ENCODE assay signal across 17 cellular contexts in the genomic region with DNA sequence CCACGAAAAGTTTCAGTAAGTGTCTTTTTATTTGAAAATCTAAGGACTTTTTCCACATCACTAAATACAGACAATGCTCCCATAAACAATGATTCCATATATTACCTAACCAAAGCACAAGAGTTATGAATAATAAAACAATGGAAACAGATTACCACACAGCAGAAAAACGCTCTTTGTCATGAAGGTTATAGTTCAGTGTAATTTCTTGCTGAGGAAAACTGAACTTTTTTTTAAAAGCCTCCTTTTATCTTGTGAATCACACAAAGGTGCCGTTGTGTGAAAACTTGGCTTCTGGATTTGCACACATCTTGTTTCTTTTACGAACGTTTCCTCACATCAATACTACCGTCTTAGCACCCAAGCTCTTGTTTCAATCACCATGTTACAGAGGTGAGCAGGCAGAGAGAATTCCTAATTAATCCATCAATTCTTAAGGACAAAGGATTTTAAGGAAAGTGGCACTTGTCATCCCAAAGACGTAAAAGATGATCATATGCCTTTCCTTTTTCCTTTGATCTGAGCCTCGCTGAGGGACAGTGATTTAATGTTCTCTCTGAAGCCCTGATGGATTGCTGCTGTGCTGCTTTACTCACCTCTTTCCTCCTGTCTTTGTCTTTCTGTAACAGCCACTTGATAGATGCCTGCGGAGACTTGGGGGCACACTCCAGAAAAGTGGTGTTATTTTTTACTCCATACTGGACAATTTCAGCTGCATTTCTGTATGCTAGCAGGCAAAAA.
DNase-seq lines count a peak whose midpoint lies in the region; ATAC-seq and TF ChIP-seq lines count a peak whose summit lies in the region.
"Had no signal": no experiment of that assay in that cellular context is flagged by ENCODE, and none has a peak within 500 bp of the region (broad histone marks: within the 10 kb centered on the region; RNA-seq: fewer than 3 reads in every experiment).

No MANE protein-coding gene starts in this region.

- H3K27ac Mint-ChIP-seq in mesothelial cell of epicardium = peak overlapping the region; percentile 81
- peak overlapping the region; percentile 75 for H3K27ac Mint-ChIP-seq in type B pancreatic cell
- H3K27ac Mint-ChIP-seq: activated CD8-positive, alpha-beta T cell treated with anti-CD3 and anti-CD28 coated beads, Interleukin-2, amount 10 ng/mL, durations not matched to agents 7 days and 5 days; CD4-positive, alpha-beta memory T cell had no signal

- intact Hi-C loops in dorsolateral prefrontal cortex (cut with DNase I) = no loop called here

- H3K9me3 Mint-ChIP-seq in mesothelial cell of epicardium (no peaks in the 10 kb centered on the region), type B pancreatic cell (no peaks in the 10 kb centered on the region)

- no peak for TF ChIP-seq CTCF in dorsolateral prefrontal cortex (IDR thresholded peaks at IDR 0.05 in 54 of 56, conservative IDR thresholded peaks at IDR 0.05 in 2 of 56; ENCODE audit: low read depth in 1 of 56, partially characterized antibody in 56 of 56)
- no peak for TF ChIP-seq CTCF in mesothelial cell of epicardium (IDR thresholded peaks at IDR 0.05; ENCODE audit: unreplicated experiment)
- no peak for TF ChIP-seq CTCF in type B pancreatic cell (conservative IDR thresholded peaks at IDR 0.05)

- H3K27me3 ChIP-seq in dorsolateral prefrontal cortex = no peaks in the 10 kb centered on the region

- DNase-seq in NCI-H748 (lab: John Stamatoyannopoulos, UW; ENCODE audit: unreplicated experiment) (peak; percentile 14), NCI-H748 treated with DMSO at 0.1 percent for 48 hours (lab: John Stamatoyannopoulos, UW) (no peak), dorsolateral prefrontal cortex (no peak), mesothelial cell of epicardium (ENCODE audit: low spot score in 2 of 2, unreplicated experiment in 2 of 2) (no peak), type B pancreatic cell (ENCODE audit: extremely low spot score, unreplicated experiment) (no peak)
- DNase-seq: activated CD8-positive, alpha-beta T cell treated with anti-CD3 and anti-CD28 coated beads, Interleukin-2, amount 10 ng/mL, durations not matched to agents 7 days and 5 days; CD4-positive, alpha-beta memory T cell; dermis blood vessel endothelial cell; mammary epithelial cell; NCI-H1694 treated with DMSO at 0.1 percent for 48 hours; NCI-H524 treated with DMSO at 0.1 percent for 48 hours; stimulated activated naive CD8-positive, alpha-beta T cell treated with anti-CD3 and anti-CD28 coated beads, Interleukin-15, Interleukin-2, amounts not matched to agents 100 U/mL and 50 U/mL, for 24 hours had no signal

- H3K27me3 Mint-ChIP-seq in mesothelial cell of epicardium (ENCODE audit: low read depth) (no peaks in the 10 kb centered on the region), type B pancreatic cell (no peaks in the 10 kb centered on the region)
- H3K27me3 Mint-ChIP-seq: CD4-positive, alpha-beta memory T cell had no signal

- H3K4me3 Mint-ChIP-seq in mesothelial cell of epicardium = peak overlapping the region; percentile 5
- peak overlapping the region; percentile 57 for H3K4me3 Mint-ChIP-seq in type B pancreatic cell
- H3K4me3 Mint-ChIP-seq: activated CD8-positive, alpha-beta T cell treated with anti-CD3 and anti-CD28 coated beads, Interleukin-2, amount 10 ng/mL, durations not matched to agents 7 days and 5 days; CD4-positive, alpha-beta memory T cell had no signal

- peak overlapping the region in 49 of 59 donors; percentile 10 to 86 (median 57) for H3K27ac ChIP-seq in dorsolateral prefrontal cortex
- H3K27ac ChIP-seq: 22Rv1, VCaP had no signal

- peaks cover 31% of the 10 kb centered on the region for H3K36me3 Mint-ChIP-seq in mesothelial cell of epicardium
- H3K36me3 Mint-ChIP-seq in type B pancreatic cell = peaks cover 10% of the 10 kb centered on the region
- H3K36me3 Mint-ChIP-seq: CD4-positive, alpha-beta memory T cell had no signal

- ATAC-seq in HG03432 (IDR thresholded peaks at IDR 0.05; ENCODE audit: unreplicated experiment) (no peak), HG03469 (IDR thresholded peaks at IDR 0.05; ENCODE audit: unreplicated experiment) (no peak), HG02885 (IDR thresholded peaks at IDR 0.05; ENCODE audit: poor library complexity, unreplicated experiment) (no peak)
- ATAC-seq: activated CD8-positive, alpha-beta T cell treated with anti-CD3 and anti-CD28 coated beads, Interleukin-2, amount 10 ng/mL, durations not matched to agents 7 days and 5 days; stimulated activated naive CD8-positive, alpha-beta T cell treated with anti-CD3 and anti-CD28 coated beads, Interleukin-15, Interleukin-2, amounts not matched to agents 100 U/mL and 50 U/mL, for 24 hours had no signal

- H3K4me1 Mint-ChIP-seq in mesothelial cell of epicardium = peaks cover 31% of the 10 kb centered on the region
- H3K4me1 Mint-ChIP-seq in type B pancreatic cell (ENCODE audit: unreplicated experiment) = peaks cover 25% of the 10 kb centered on the region
- H3K4me1 Mint-ChIP-seq: CD4-positive, alpha-beta memory T cell had no signal

- peak overlapping the region in 55 of 59 donors; percentile 2 to 60 (median 33) for H3K4me3 ChIP-seq in dorsolateral prefrontal cortex
